ENCODE assay signal across 34 cellular contexts in genomic region chr20:20977786-20978185, GRCh38.
"Had no signal": no experiment of that assay in that cellular context is flagged by ENCODE, and none has a peak within 500 bp of the region (broad histone marks: within the 10 kb centered on the region; RNA-seq: fewer than 3 reads in every experiment).

No MANE protein-coding gene starts in this region.

- H3K4me3 ChIP-seq: MG63 had no signal

- H3K9me3 ChIP-seq: MG63 had no signal

- H3K27me3 ChIP-seq: MG63 had no signal

- H3K36me3 ChIP-seq: MG63 had no signal

- DNase-seq: Karpas-422, Kasumi-1, MG63, MM.1S, MV-4-11, NCI-H1048, NCI-H1092, NCI-H1092 treated with DMSO at 0.1 percent for 48 hours, NCI-H1105, NCI-H1105 treated with DMSO at 0.1 percent for 48 hours, NCI-H1417, NCI-H1417 treated with DMSO at 0.1 percent for 48 hours, NCI-H1436, NCI-H1436 treated with DMSO at 0.1 percent for 48 hours, NCI-H146, NCI-H1694, NCI-H1694 treated with DMSO at 0.1 percent for 48 hours, NCI-H187, NCI-H187 treated with DMSO at 0.1 percent for 48 hours, NCI-H1930, NCI-H2029, NCI-H2029 treated with DMSO at 0.1 percent for 48 hours, NCI-H2081, NCI-H2081 treated with DMSO at 0.1 percent for 48 hours, NCI-H2107, NCI-H2171, NCI-H2171 treated with DMSO at 0.1 percent for 48 hours, NCI-H2227 treated with DMSO at 0.1 percent for 48 hours, NCI-H226, NCI-H345, NCI-H446, NCI-H446 treated with DMSO at 0.1 percent for 48 hours, NCI-H510A, NCI-H510A treated with DMSO at 0.1 percent for 48 hours had no signal
